2 cellular contexts compared by ENCODE assay signal in the genomic region with DNA sequence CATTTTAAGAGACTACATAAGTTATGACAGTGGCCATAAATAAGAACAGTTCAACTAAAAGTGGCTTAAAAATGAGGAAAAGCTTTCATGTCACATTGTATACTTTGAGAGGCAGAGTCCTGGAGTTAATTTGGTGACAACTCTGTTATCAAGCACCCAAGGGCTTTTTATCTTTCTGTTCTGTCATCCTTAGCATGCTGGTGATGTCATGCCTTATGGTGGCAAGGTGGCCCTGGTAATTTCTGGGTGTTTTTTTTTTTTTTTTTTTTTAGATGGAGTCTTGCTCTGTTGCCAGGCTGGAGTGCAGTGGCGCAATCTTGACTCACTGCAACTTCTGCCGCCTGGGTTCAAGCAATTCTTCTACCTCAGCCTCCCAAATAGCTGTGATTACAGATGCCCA.
TF ChIP-seq lines count a peak whose summit lies in the region.

No MANE protein-coding gene starts in this region.

TF ChIP-seq in HepG2, 621 proteins besides CTCF, POLR2A, EP300 and RAD21:
- TF ChIP-seq ATF7 (IDR thresholded peaks at IDR 0.05) (peak; percentile 54), ATF7 (CRISPR knock-in tag; IDR thresholded peaks at IDR 0.05) (no peak), HES4 (CRISPR knock-in tag; IDR thresholded peaks at IDR 0.05; ENCODE audit: borderline replicate concordance) (no peak)

TF ChIP-seq in GM12878, 131 proteins besides CTCF, POLR2A, EP300 and RAD21:
- TF ChIP-seq, protein P1, sequence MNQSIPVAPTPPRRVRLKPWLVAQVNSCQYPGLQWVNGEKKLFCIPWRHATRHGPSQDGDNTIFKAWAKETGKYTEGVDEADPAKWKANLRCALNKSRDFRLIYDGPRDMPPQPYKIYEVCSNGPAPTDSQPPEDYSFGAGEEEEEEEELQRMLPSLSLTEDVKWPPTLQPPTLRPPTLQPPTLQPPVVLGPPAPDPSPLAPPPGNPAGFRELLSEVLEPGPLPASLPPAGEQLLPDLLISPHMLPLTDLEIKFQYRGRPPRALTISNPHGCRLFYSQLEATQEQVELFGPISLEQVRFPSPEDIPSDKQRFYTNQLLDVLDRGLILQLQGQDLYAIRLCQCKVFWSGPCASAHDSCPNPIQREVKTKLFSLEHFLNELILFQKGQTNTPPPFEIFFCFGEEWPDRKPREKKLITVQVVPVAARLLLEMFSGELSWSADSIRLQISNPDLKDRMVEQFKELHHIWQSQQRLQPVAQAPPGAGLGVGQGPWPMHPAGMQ (IDR thresholded peaks at IDR 0.05; ENCODE audit: borderline replicate concordance) = no peak
- TF ChIP-seq ATF7 (IDR thresholded peaks at IDR 0.05; ENCODE audit: low read depth) = 0 out of 2 replicates have a peak, but pooled peaks have one; percentile 36
